Comparison of ENCODE assay signal across 1 cellular context in the genomic region with DNA sequence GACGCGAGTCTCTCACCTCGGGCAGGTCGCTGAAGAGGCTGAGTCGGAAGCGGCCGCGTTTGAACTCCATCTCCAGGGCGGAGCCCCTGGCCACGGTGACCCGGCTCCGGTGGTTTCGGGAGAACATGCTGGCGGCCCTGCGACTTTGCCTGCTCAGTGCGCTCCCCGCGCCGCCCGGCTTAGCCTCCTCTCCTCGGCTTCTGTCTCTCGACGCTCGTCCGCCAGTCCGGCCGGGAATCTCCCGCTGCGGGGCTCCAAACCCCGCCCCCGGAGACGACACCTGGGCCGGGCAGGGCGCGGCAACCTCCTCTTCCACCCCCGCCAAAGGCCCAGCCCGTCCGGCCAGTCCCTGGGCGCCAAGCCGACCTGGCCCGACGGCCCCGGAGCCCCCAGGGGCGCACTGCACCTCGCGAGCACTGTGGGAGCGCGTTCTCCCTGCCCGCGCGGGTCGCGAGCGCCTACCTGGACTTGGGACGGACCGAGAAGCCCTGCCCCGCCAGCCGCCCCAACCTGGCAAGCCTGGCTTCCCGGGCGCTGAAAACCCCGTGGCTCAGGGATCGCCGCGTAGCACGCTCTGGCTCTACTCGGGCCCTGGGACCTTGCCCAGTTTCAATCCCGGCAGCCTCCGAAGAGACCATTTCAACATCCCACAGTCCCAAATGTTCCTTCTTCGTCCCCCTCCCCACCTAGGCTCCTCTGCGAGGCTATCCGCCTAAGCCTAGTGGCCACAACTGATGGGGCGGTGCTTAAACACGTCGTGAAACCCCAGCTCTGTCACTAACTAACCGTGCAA.
A peak's percentile ranks its signal among the peaks of the same experiment; 100 is the strongest.
TF ChIP-seq lines count a peak whose summit lies in the region.

A gene with protein sequence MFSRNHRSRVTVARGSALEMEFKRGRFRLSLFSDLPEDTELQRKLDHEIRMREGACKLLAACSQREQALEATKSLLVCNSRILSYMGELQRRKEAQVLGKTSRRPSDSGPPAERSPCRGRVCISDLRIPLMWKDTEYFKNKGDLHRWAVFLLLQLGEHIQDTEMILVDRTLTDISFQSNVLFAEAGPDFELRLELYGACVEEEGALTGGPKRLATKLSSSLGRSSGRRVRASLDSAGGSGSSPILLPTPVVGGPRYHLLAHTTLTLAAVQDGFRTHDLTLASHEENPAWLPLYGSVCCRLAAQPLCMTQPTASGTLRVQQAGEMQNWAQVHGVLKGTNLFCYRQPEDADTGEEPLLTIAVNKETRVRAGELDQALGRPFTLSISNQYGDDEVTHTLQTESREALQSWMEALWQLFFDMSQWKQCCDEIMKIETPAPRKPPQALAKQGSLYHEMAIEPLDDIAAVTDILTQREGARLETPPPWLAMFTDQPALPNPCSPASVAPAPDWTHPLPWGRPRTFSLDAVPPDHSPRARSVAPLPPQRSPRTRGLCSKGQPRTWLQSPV (minus strand): TSS at position 248 of the 793 bp plus-strand sequence. CDS start 121 bp downstream, at position 127.

TF ChIP-seq in HepG2, 621 proteins besides CTCF, POLR2A, EP300 and RAD21 (continued from another document and continues in another):
- TF ChIP-seq, protein P1, sequence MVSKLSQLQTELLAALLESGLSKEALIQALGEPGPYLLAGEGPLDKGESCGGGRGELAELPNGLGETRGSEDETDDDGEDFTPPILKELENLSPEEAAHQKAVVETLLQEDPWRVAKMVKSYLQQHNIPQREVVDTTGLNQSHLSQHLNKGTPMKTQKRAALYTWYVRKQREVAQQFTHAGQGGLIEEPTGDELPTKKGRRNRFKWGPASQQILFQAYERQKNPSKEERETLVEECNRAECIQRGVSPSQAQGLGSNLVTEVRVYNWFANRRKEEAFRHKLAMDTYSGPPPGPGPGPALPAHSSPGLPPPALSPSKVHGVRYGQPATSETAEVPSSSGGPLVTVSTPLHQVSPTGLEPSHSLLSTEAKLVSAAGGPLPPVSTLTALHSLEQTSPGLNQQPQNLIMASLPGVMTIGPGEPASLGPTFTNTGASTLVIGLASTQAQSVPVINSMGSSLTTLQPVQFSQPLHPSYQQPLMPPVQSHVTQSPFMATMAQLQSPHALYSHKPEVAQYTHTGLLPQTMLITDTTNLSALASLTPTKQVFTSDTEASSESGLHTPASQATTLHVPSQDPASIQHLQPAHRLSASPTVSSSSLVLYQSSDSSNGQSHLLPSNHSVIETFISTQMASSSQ (IDR thresholded peaks at IDR 0.05; ENCODE audit: low read depth): peak; percentile 91; the same call in 1 of the 2 replicates
- TF ChIP-seq, protein P1 (CRISPR knock-in tag; IDR thresholded peaks at IDR 0.05; ENCODE audit: borderline replicate concordance): peak; percentile 95
- no peak for TF ChIP-seq ZNF7 (CRISPR knock-in tag; IDR thresholded peaks at IDR 0.05)
- peak; percentile 24; the same call in 1 of the 2 replicates for TF ChIP-seq CBX5 (CRISPR knock-in tag; IDR thresholded peaks at IDR 0.05; ENCODE audit: borderline replicate concordance)
- TF ChIP-seq, protein P2, sequence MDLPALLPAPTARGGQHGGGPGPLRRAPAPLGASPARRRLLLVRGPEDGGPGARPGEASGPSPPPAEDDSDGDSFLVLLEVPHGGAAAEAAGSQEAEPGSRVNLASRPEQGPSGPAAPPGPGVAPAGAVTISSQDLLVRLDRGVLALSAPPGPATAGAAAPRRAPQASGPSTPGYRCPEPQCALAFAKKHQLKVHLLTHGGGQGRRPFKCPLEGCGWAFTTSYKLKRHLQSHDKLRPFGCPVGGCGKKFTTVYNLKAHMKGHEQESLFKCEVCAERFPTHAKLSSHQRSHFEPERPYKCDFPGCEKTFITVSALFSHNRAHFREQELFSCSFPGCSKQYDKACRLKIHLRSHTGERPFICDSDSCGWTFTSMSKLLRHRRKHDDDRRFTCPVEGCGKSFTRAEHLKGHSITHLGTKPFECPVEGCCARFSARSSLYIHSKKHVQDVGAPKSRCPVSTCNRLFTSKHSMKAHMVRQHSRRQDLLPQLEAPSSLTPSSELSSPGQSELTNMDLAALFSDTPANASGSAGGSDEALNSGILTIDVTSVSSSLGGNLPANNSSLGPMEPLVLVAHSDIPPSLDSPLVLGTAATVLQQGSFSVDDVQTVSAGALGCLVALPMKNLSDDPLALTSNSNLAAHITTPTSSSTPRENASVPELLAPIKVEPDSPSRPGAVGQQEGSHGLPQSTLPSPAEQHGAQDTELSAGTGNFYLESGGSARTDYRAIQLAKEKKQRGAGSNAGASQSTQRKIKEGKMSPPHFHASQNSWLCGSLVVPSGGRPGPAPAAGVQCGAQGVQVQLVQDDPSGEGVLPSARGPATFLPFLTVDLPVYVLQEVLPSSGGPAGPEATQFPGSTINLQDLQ (CRISPR knock-in tag; IDR thresholded peaks at IDR 0.05): peak; percentile 96
- TF ChIP-seq, protein P3, sequence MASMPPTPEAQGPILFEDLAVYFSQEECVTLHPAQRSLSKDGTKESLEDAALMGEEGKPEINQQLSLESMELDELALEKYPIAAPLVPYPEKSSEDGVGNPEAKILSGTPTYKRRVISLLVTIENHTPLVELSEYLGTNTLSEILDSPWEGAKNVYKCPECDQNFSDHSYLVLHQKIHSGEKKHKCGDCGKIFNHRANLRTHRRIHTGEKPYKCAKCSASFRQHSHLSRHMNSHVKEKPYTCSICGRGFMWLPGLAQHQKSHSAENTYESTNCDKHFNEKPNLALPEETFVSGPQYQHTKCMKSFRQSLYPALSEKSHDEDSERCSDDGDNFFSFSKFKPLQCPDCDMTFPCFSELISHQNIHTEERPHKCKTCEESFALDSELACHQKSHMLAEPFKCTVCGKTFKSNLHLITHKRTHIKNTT (CRISPR knock-in tag; IDR thresholded peaks at IDR 0.05): peak; percentile 98; the same call in 1 of the 2 replicates
- peak; percentile 18; the same call in 1 of the 2 replicates for TF ChIP-seq ETV5 (CRISPR knock-in tag; IDR thresholded peaks at IDR 0.05; ENCODE audit: borderline replicate concordance)
- TF ChIP-seq STAG1 (CRISPR knock-in tag; IDR thresholded peaks at IDR 0.05): peak; percentile 15; the same call in 1 of the 2 replicates
- peak; percentile 71; the same call in 1 of the 2 replicates for TF ChIP-seq ZSCAN31 (CRISPR knock-in tag; IDR thresholded peaks at IDR 0.05; ENCODE audit: low read depth)
- no peak for TF ChIP-seq MBD4 (IDR thresholded peaks at IDR 0.05; ENCODE audit: borderline replicate concordance, low read length)
- peak; percentile 82; the same call in 1 of the 2 replicates for TF ChIP-seq KLF6 (CRISPR knock-in tag; IDR thresholded peaks at IDR 0.05)
- 0 out of 2 replicates have a peak, but pooled peaks have one; percentile 39 for TF ChIP-seq JUND (CRISPR knock-in tag; IDR thresholded peaks at IDR 0.05)
- TF ChIP-seq, protein P4, sequence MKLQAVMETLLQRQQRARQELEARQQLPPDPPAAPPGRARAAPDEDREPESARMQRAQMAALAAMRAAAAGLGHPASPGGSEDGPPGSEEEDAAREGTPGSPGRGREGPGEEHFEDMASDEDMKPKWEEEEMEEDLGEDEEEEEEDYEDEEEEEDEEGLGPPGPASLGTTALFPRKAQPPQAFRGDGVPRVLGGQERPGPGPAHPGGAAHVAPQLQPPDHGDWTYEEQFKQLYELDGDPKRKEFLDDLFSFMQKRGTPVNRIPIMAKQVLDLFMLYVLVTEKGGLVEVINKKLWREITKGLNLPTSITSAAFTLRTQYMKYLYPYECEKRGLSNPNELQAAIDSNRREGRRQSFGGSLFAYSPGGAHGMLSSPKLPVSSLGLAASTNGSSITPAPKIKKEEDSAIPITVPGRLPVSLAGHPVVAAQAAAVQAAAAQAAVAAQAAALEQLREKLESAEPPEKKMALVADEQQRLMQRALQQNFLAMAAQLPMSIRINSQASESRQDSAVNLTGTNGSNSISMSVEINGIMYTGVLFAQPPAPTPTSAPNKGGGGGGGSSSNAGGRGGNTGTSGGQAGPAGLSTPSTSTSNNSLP (IDR thresholded peaks at IDR 0.05; ENCODE audit: low read depth, low read length): no peak
- peak; percentile 98 for TF ChIP-seq ZNF430 (CRISPR knock-in tag; IDR thresholded peaks at IDR 0.05)
- TF ChIP-seq, protein P5, sequence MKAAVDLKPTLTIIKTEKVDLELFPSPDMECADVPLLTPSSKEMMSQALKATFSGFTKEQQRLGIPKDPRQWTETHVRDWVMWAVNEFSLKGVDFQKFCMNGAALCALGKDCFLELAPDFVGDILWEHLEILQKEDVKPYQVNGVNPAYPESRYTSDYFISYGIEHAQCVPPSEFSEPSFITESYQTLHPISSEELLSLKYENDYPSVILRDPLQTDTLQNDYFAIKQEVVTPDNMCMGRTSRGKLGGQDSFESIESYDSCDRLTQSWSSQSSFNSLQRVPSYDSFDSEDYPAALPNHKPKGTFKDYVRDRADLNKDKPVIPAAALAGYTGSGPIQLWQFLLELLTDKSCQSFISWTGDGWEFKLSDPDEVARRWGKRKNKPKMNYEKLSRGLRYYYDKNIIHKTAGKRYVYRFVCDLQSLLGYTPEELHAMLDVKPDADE (CRISPR knock-in tag; IDR thresholded peaks at IDR 0.05): peak; percentile 66; the same call in 1 of the 2 replicates
- TF ChIP-seq HDAC2 (CRISPR knock-in tag; IDR thresholded peaks at IDR 0.05): peak; percentile 26; the same call in 1 of the 2 replicates
- TF ChIP-seq, protein P6, sequence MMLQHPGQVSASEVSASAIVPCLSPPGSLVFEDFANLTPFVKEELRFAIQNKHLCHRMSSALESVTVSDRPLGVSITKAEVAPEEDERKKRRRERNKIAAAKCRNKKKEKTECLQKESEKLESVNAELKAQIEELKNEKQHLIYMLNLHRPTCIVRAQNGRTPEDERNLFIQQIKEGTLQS (CRISPR knock-in tag; IDR thresholded peaks at IDR 0.05): no peak
- peak; percentile 3; the same call in 1 of the 2 replicates for TF ChIP-seq SMC3 (IDR thresholded peaks at IDR 0.05; ENCODE audit: low read length)
- TF ChIP-seq ZNF383 (CRISPR knock-in tag; IDR thresholded peaks at IDR 0.05; ENCODE audit: borderline replicate concordance): peak; percentile 17; the same call in 1 of the 2 replicates
- TF ChIP-seq ZNF382 (CRISPR knock-in tag; IDR thresholded peaks at IDR 0.05; ENCODE audit: borderline replicate concordance): no peak
- TF ChIP-seq ZSCAN22 (CRISPR knock-in tag; IDR thresholded peaks at IDR 0.05): peak; percentile 76; the same call in 1 of the 2 replicates
- no peak for TF ChIP-seq ATF7 (IDR thresholded peaks at IDR 0.05)
- no peak; the same call in 1 of the 2 replicates for TF ChIP-seq ATF7 (CRISPR knock-in tag; IDR thresholded peaks at IDR 0.05)
- no peak; the same call in none of the 2 replicates for TF ChIP-seq ZNF619 (CRISPR knock-in tag; IDR thresholded peaks at IDR 0.05)
- TF ChIP-seq, protein P7, sequence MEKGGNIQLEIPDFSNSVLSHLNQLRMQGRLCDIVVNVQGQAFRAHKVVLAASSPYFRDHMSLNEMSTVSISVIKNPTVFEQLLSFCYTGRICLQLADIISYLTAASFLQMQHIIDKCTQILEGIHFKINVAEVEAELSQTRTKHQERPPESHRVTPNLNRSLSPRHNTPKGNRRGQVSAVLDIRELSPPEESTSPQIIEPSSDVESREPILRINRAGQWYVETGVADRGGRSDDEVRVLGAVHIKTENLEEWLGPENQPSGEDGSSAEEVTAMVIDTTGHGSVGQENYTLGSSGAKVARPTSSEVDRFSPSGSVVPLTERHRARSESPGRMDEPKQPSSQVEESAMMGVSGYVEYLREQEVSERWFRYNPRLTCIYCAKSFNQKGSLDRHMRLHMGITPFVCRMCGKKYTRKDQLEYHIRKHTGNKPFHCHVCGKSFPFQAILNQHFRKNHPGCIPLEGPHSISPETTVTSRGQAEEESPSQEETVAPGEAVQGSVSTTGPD (CRISPR knock-in tag; IDR thresholded peaks at IDR 0.05): no peak
- TF ChIP-seq, protein P8, sequence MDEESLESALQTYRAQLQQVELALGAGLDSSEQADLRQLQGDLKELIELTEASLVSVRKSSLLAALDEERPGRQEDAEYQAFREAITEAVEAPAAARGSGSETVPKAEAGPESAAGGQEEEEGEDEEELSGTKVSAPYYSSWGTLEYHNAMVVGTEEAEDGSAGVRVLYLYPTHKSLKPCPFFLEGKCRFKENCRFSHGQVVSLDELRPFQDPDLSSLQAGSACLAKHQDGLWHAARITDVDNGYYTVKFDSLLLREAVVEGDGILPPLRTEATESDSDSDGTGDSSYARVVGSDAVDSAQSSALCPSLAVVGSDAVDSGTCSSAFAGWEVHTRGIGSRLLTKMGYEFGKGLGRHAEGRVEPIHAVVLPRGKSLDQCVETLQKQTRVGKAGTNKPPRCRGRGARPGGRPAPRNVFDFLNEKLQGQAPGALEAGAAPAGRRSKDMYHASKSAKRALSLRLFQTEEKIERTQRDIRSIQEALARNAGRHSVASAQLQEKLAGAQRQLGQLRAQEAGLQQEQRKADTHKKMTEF (CRISPR knock-in tag; IDR thresholded peaks at IDR 0.05): peak; percentile 80
- TF ChIP-seq ZMYM4 (CRISPR knock-in tag; IDR thresholded peaks at IDR 0.05): no peak
- peak; percentile 83 for TF ChIP-seq ISX (CRISPR knock-in tag; conservative IDR thresholded peaks at IDR 0.05)
- no peak for TF ChIP-seq RBM22 (optimal IDR thresholded peaks at IDR 0.05; ENCODE audit: low read length)
- TF ChIP-seq GATAD2A (CRISPR knock-in tag; IDR thresholded peaks at IDR 0.05): peak; percentile 78
- no peak for TF ChIP-seq ZNF260 (CRISPR knock-in tag; IDR thresholded peaks at IDR 0.05; ENCODE audit: borderline replicate concordance, low read depth)
- peak; percentile 13; the same call in 1 of the 2 replicates for TF ChIP-seq KAT7 (CRISPR knock-in tag; IDR thresholded peaks at IDR 0.05; ENCODE audit: borderline replicate concordance)
- TF ChIP-seq POLR2G (IDR thresholded peaks at IDR 0.05; ENCODE audit: low read depth, low read length): peak; percentile 99
- peak; percentile 91; the same call in 1 of the 2 replicates for TF ChIP-seq PAWR (CRISPR knock-in tag; IDR thresholded peaks at IDR 0.05; ENCODE audit: borderline replicate concordance)
- 0 out of 2 replicates have a peak, but pooled peaks have one; percentile 83 for TF ChIP-seq HOXA5 (CRISPR knock-in tag; IDR thresholded peaks at IDR 0.05)
- TF ChIP-seq, protein P9, sequence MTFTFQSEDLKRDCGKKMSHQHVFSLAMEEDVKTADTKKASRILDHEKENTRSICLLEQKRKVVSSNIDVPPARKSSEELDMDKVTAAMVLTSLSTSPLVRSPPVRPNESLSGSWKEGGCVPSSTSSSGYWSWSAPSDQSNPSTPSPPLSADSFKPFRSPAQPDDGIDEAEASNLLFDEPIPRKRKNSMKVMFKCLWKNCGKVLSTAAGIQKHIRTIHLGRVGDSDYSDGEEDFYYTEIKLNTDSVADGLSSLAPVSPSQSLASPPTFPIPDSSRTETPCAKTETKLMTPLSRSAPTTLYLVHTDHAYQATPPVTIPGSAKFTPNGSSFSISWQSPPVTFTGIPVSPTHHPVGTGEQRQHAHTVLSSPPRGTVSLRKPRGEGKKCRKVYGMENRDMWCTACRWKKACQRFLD (CRISPR knock-in tag; IDR thresholded peaks at IDR 0.05; ENCODE audit: borderline replicate concordance): no peak; the same call in 1 of the 2 replicates
- peak; percentile 92; the same call in 1 of the 2 replicates for TF ChIP-seq ZNF737 (CRISPR knock-in tag; IDR thresholded peaks at IDR 0.05; ENCODE audit: borderline replicate concordance)
